Comparison of ENCODE assay signal across 8 cellular contexts in the genomic region with DNA sequence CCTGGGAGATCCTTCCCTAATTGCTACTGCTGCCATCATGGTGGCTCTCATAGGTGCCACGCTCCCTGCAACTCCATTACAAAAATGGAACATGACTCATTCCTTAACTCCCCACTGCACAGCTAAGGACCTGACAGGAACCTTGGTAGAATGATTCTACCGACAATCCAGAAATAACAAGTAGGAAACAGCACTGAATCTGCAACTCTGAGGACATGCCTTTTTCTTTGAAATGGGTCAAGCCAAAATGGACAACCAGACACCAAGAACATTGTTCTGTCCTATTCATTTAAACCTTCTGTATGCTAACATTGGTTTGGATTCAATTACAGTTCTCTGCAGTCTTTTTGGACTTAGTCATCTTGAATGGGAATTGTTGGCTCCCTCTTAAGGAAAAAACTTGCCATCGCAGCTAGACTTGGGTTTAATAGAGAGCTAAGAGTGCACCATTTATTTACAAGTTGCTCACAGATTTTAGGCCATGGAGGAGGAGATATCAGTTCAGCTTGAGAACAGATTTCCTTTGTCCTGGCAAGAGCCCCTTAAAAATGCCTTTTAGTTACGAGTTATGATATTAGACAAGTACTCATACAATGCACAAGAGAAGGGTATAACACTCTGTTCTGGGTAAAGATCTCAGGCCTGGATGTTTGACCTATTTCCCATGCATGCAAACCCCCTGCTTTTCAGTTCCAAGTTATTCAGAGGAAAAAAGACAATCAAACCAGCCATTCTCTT. TPM values are rescaled to one million over a fixed set of nuclear protein-coding genes. Genes with fewer than 3 reads are reported as not detected.
A peak's percentile ranks its signal among the peaks of the same experiment; 100 is the strongest.
DNase-seq lines count a peak whose midpoint lies in the region; ATAC-seq and TF ChIP-seq lines count a peak whose summit lies in the region.

No MANE protein-coding gene starts in this region.

- H3K4me1 Mint-ChIP-seq in stimulated activated naive B cell treated with anti-CD40 and anti-IgM and Interleukin-4, amounts not matched to agents 10 μg/mL and 1 μg/mL and 100 μg/mL, for 72 hours: peaks cover 9 to 15% of the 10 kb centered on the region in 2 donors
- peaks cover 7% of the 10 kb centered on the region for H3K4me1 Mint-ChIP-seq in T-helper 17 cell

- no peak overlapping the region for H3K27ac Mint-ChIP-seq in stimulated activated naive B cell treated with anti-CD40 and anti-IgM and Interleukin-4, amounts not matched to agents 10 μg/mL and 1 μg/mL and 100 μg/mL, for 72 hours
- H3K27ac Mint-ChIP-seq in T-helper 17 cell: no peak overlapping the region

- no peak overlapping the region for H3K4me2 ChIP-seq in SU-DHL-6 (ENCODE audit: low read depth, low read length, poor library complexity, severe bottlenecking)

- H3K27me3 Mint-ChIP-seq in stimulated activated naive B cell treated with anti-CD40 and anti-IgM and Interleukin-4, amounts not matched to agents 10 μg/mL and 1 μg/mL and 100 μg/mL, for 72 hours: peaks cover 9 to 12% of the 10 kb centered on the region in 2 donors
- peaks cover 41% of the 10 kb centered on the region for H3K27me3 Mint-ChIP-seq in T-helper 17 cell

- no peaks in the 10 kb centered on the region for H3K36me3 Mint-ChIP-seq in stimulated activated naive B cell treated with anti-CD40 and anti-IgM and Interleukin-4, amounts not matched to agents 10 μg/mL and 1 μg/mL and 100 μg/mL, for 72 hours
- H3K36me3 Mint-ChIP-seq in T-helper 17 cell (ENCODE audit: low read depth): peaks cover 4% of the 10 kb centered on the region

- no peaks in the 10 kb centered on the region for H4K20me1 ChIP-seq in SU-DHL-6 (ENCODE audit: low read depth, low read length)

- H3K9me3 Mint-ChIP-seq in stimulated activated naive B cell treated with anti-CD40 and anti-IgM and Interleukin-4, amounts not matched to agents 10 μg/mL and 1 μg/mL and 100 μg/mL, for 72 hours: no peaks in the 10 kb centered on the region

- H3K4me3 Mint-ChIP-seq in stimulated activated naive B cell treated with anti-CD40 and anti-IgM and Interleukin-4, amounts not matched to agents 10 μg/mL and 1 μg/mL and 100 μg/mL, for 72 hours: no peak overlapping the region
- H3K4me3 Mint-ChIP-seq in T-helper 17 cell: no peak overlapping the region

- TF ChIP-seq POLR2A in gastroesophageal sphincter (IDR thresholded peaks at IDR 0.05): no peak

- WGBS in gastroesophageal sphincter (ENCODE audit: low coverage in 1 of 2), 2 donors: 25 to 62% methylated on average over 2 to 3 of the region's 4 CpGs

- no peak overlapping the region for H3K9ac ChIP-seq in SU-DHL-6 (ENCODE audit: low read length)

- H3F3A ChIP-seq in SU-DHL-6 (ENCODE audit: insufficient read depth): no peaks in the 10 kb centered on the region

- peak; percentile 24 for DNase-seq in NCI-H146 (lab: John Stamatoyannopoulos, UW)
- DNase-seq in NCI-H146 treated with DMSO at 0.1 percent for 48 hours (lab: John Stamatoyannopoulos, UW; ENCODE audit: unreplicated experiment): no peak
- no peak for DNase-seq in stimulated activated naive B cell treated with anti-CD40 and anti-IgM and Interleukin-4, amounts not matched to agents 10 μg/mL and 1 μg/mL and 100 μg/mL, for 72 hours
- DNase-seq in T-helper 17 cell: no peak
- no peak for DNase-seq in putamen (ENCODE audit: low spot score)

- no peak overlapping the region for H3K4me3 ChIP-seq in SU-DHL-6 (ENCODE audit: insufficient read depth, low read length, poor library complexity, severe bottlenecking)
- no peak overlapping the region for H3K4me3 ChIP-seq in gastroesophageal sphincter

- H3K27me3 ChIP-seq in SU-DHL-6 (ENCODE audit: low read length) (no peaks in the 10 kb centered on the region), gastroesophageal sphincter (peaks cover 16% of the 10 kb centered on the region)

- H3K36me3 ChIP-seq in SU-DHL-6 (ENCODE audit: low read length): no peaks in the 10 kb centered on the region
- H3K36me3 ChIP-seq in gastroesophageal sphincter: no peaks in the 10 kb centered on the region

- TF ChIP-seq CTCF in SU-DHL-6 (IDR thresholded peaks at IDR 0.05; ENCODE audit: insufficient read depth, low read length, poor library complexity, severe bottlenecking): peak; percentile 30
- peak; percentile 8 to 47 (median 26) for TF ChIP-seq CTCF in gastroesophageal sphincter (IDR thresholded peaks at IDR 0.05)

- H3K9me3 ChIP-seq in SU-DHL-6 (ENCODE audit: insufficient read depth, low read length) (no peaks in the 10 kb centered on the region), gastroesophageal sphincter (no peaks in the 10 kb centered on the region), T-helper 17 cell (ENCODE audit: control insufficient read depth, low read length, poor library complexity, severe bottlenecking) (no peaks in the 10 kb centered on the region)

- H2AFZ ChIP-seq in SU-DHL-6 (ENCODE audit: low read depth, low read length, severe bottlenecking): no peak overlapping the region

- peak; percentile 7; the same call in 1 of the 2 replicates for TF ChIP-seq RAD21 in Ishikawa (IDR thresholded peaks at IDR 0.05; ENCODE audit: low read depth)

- H3K27ac ChIP-seq in SU-DHL-6 (ENCODE audit: low read depth, low read length): no peak overlapping the region
- H3K27ac ChIP-seq in gastroesophageal sphincter: no peak overlapping the region

- no peaks in the 10 kb centered on the region for H3K79me2 ChIP-seq in SU-DHL-6 (ENCODE audit: insufficient read depth, low read length)

- H3K9me2 ChIP-seq in SU-DHL-6 (replicated peaks; ENCODE audit: insufficient read depth, low read length): no peaks in the 10 kb centered on the region

- peaks cover 0 to 11% (median 2%) of the 10 kb centered on the region in 3 donors for H3K4me1 ChIP-seq in gastroesophageal sphincter

- ATAC-seq in gastroesophageal sphincter: no peak
- ATAC-seq in stimulated activated naive B cell treated with anti-CD40 and anti-IgM and Interleukin-4, amounts not matched to agents 10 μg/mL and 1 μg/mL and 100 μg/mL, for 72 hours (replicated peaks): peak; percentile 31 to 69
- ATAC-seq in T-helper 17 cell: no peak

- TF ChIP-seq EP300 in Ishikawa (IDR thresholded peaks at IDR 0.05; ENCODE audit: borderline replicate concordance) (no peak), gastroesophageal sphincter (IDR thresholded peaks at IDR 0.05) (no peak)

TF ChIP-seq in Ishikawa, 13 proteins besides CTCF, POLR2A, EP300 and RAD21:
- TF ChIP-seq, protein P1, sequence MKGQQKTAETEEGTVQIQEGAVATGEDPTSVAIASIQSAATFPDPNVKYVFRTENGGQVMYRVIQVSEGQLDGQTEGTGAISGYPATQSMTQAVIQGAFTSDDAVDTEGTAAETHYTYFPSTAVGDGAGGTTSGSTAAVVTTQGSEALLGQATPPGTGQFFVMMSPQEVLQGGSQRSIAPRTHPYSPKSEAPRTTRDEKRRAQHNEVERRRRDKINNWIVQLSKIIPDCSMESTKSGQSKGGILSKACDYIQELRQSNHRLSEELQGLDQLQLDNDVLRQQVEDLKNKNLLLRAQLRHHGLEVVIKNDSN (IDR thresholded peaks at IDR 0.05): no peak
- no peak for TF ChIP-seq NFIC (IDR thresholded peaks at IDR 0.05)
- TF ChIP-seq ZBTB7A (IDR thresholded peaks at IDR 0.05; ENCODE audit: low read depth): no peak
- no peak for TF ChIP-seq TEAD4 (IDR thresholded peaks at IDR 0.05)
- no peak for TF ChIP-seq YY1 (IDR thresholded peaks at IDR 0.05; ENCODE audit: low read depth)
- no peak for TF ChIP-seq FOXM1 (IDR thresholded peaks at IDR 0.05; ENCODE audit: borderline replicate concordance, low read depth)
- TF ChIP-seq, protein P2, sequence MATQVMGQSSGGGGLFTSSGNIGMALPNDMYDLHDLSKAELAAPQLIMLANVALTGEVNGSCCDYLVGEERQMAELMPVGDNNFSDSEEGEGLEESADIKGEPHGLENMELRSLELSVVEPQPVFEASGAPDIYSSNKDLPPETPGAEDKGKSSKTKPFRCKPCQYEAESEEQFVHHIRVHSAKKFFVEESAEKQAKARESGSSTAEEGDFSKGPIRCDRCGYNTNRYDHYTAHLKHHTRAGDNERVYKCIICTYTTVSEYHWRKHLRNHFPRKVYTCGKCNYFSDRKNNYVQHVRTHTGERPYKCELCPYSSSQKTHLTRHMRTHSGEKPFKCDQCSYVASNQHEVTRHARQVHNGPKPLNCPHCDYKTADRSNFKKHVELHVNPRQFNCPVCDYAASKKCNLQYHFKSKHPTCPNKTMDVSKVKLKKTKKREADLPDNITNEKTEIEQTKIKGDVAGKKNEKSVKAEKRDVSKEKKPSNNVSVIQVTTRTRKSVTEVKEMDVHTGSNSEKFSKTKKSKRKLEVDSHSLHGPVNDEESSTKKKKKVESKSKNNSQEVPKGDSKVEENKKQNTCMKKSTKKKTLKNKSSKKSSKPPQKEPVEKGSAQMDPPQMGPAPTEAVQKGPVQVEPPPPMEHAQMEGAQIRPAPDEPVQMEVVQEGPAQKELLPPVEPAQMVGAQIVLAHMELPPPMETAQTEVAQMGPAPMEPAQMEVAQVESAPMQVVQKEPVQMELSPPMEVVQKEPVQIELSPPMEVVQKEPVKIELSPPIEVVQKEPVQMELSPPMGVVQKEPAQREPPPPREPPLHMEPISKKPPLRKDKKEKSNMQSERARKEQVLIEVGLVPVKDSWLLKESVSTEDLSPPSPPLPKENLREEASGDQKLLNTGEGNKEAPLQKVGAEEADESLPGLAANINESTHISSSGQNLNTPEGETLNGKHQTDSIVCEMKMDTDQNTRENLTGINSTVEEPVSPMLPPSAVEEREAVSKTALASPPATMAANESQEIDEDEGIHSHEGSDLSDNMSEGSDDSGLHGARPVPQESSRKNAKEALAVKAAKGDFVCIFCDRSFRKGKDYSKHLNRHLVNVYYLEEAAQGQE (IDR thresholded peaks at IDR 0.05; ENCODE audit: low read depth): no peak
- TF ChIP-seq TAF1 (IDR thresholded peaks at IDR 0.05; ENCODE audit: low read depth): no peak
- TF ChIP-seq CREB1 (IDR thresholded peaks at IDR 0.05; ENCODE audit: low read depth): no peak
- no peak for TF ChIP-seq EGR1 (IDR thresholded peaks at IDR 0.05)
- TF ChIP-seq, protein P3, sequence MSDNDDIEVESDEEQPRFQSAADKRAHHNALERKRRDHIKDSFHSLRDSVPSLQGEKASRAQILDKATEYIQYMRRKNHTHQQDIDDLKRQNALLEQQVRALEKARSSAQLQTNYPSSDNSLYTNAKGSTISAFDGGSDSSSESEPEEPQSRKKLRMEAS (IDR thresholded peaks at IDR 0.05): no peak
- no peak for TF ChIP-seq TCF12 (IDR thresholded peaks at IDR 0.05; ENCODE audit: low read depth)
- no peak for TF ChIP-seq CEBPB (IDR thresholded peaks at IDR 0.05)

RNA-seq across cellular contexts. Expression of a gene that starts 20.9 kb away (rescaled TPM):
- total RNA-seq in gastroesophageal sphincter (10 to 100 TPM; 24.8 to 39.5 (median 28.4) TPM), T-helper 17 cell (10 to 100 TPM; 28.8 to 31.7 TPM)

Comparison
In these comparisons a context has a peak if more than half of its experiments do, and no peak if none do; other contexts are left out.
1. ATAC-seq: peak in stimulated activated naive B cell treated with anti-CD40 and anti-IgM and Interleukin-4, amounts not matched to agents 10 μg/mL and 1 μg/mL and 100 μg/mL, for 72 hours (2 of 2); none in gastroesophageal sphincter (single experiment) and T-helper 17 cell (single experiment).